Comparison of ENCODE assay signal across 12 cellular contexts in the genomic region with DNA sequence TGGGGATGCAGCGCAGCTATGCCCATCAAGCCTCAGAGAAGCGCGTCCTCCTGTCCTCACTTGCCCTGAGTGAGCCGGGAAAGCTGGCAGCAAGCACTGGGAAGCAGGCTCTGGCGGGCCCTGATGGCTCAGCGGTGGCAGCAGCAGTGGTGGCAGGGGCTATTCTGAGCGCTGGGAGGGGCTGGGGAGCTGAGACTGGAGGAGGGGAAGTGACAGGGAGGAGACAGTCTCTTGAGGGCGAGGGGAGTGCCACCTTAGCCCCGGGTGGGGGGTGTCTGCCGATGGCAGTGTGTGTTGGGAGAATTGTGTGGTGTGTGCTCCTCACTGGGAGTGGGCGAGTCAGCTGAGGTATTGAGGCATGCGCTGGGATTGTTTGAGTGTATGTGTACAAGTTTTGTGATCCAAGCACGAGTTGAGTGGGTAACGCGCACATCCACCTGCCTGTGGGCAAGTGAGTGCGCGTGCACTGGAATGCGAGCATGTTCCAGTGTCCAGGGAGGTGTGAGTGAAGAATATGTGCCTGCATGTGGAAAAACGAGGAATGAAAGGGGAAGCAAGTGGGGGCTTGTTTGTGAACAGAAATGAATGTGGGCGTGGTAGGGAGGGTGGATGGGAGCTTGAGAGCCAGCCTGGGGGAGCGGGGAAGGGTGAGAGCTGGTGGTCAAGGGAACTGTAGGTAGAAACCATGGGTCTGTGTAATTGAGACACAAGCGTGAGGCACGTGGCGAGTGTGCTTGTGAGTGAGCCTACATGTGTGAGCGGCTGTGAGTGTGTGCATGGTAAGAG. TPM values are rescaled to one million over a fixed set of nuclear protein-coding genes. Genes with fewer than 3 reads are reported as not detected.
DNase-seq lines count a peak whose midpoint lies in the region; ATAC-seq, FAIRE-seq and TF ChIP-seq lines count a peak whose summit lies in the region.
"Had no signal": no experiment of that assay in that cellular context is flagged by ENCODE, and none has a peak within 500 bp of the region (broad histone marks: within the 10 kb centered on the region; RNA-seq: fewer than 3 reads in every experiment).

No MANE protein-coding gene starts in this region.

- H3K36me3 Mint-ChIP-seq in chondrocyte (ENCODE audit: low read depth): no peaks in the 10 kb centered on the region
- no peaks in the 10 kb centered on the region for H3K36me3 Mint-ChIP-seq in activated CD8-positive, alpha-beta T cell treated with anti-CD3 and anti-CD28 coated beads for 36 hours (ENCODE audit: low read depth)

- H3K4me1 Mint-ChIP-seq in chondrocyte (ENCODE audit: low read depth): peaks cover 43% of the 10 kb centered on the region
- no peaks in the 10 kb centered on the region for H3K4me1 Mint-ChIP-seq in activated CD8-positive, alpha-beta T cell treated with anti-CD3 and anti-CD28 coated beads for 36 hours (ENCODE audit: low read depth)

- CTCF ChIA-PET in activated CD8-positive, alpha-beta T cell treated with anti-CD3 and anti-CD28 coated beads for 36 hours (lab: Charles Lee): no interaction called here

- no peaks in the 10 kb centered on the region for H3K36me3 ChIP-seq in BLaER1
- H3K36me3 ChIP-seq in mucosa of descending colon (ENCODE audit: low read depth): no peaks in the 10 kb centered on the region
- no peaks in the 10 kb centered on the region for H3K36me3 ChIP-seq in esophagus squamous epithelium
- H3K36me3 ChIP-seq in tibial nerve: no peaks in the 10 kb centered on the region
- H3K36me3 ChIP-seq: colonic mucosa had no signal

- no peak for TF ChIP-seq EP300 in tibial nerve (IDR thresholded peaks at IDR 0.05)

- TF ChIP-seq CTCF in chondrocyte (IDR thresholded peaks at IDR 0.05) (no peak), mucosa of descending colon (IDR thresholded peaks at IDR 0.05) (no peak), esophagus squamous epithelium (IDR thresholded peaks at IDR 0.05) (no peak), tibial nerve (IDR thresholded peaks at IDR 0.05) (no peak)
- TF ChIP-seq CTCF in activated CD8-positive, alpha-beta T cell treated with anti-CD3 and anti-CD28 coated beads for 36 hours (IDR thresholded peaks at IDR 0.05): no peak

- peak overlapping the region; percentile 78 for H3K27ac Mint-ChIP-seq in chondrocyte (ENCODE audit: unreplicated experiment)
- H3K27ac Mint-ChIP-seq in activated CD8-positive, alpha-beta T cell treated with anti-CD3 and anti-CD28 coated beads for 36 hours: no peak overlapping the region

- TF ChIP-seq POLR2A in esophagus squamous epithelium (IDR thresholded peaks at IDR 0.05) (no peak), tibial nerve (IDR thresholded peaks at IDR 0.05) (no peak)

- no peaks in the 10 kb centered on the region for H3K27me3 Mint-ChIP-seq in chondrocyte (ENCODE audit: low read depth)
- peaks cover 16% of the 10 kb centered on the region for H3K27me3 Mint-ChIP-seq in activated CD8-positive, alpha-beta T cell treated with anti-CD3 and anti-CD28 coated beads for 36 hours

- POLR2A ChIA-PET in activated CD8-positive, alpha-beta T cell treated with anti-CD3 and anti-CD28 coated beads for 36 hours (lab: Charles Lee): no interaction called here

- DNase-seq in HTR-8/SVneo (ENCODE audit: insufficient read length, low spot score) (no peak), chondrocyte (ENCODE audit: low spot score) (peak; percentile 81), mucosa of descending colon (peak in 2 of 3 donors; percentile 31 to 52), esophagus squamous epithelium (lab: John Stamatoyannopoulos, UW) (no peak), tibial nerve (ENCODE audit: low spot score in 2 of 2) (no peak), NCI-H146 (lab: John Stamatoyannopoulos, UW) (no peak)
- no peak for DNase-seq in activated CD8-positive, alpha-beta T cell treated with anti-CD3 and anti-CD28 coated beads for 36 hours
- DNase-seq: COR-L47; KG1; stimulated activated naive CD4-positive, alpha-beta T cell treated with Interleukin-2 at 50 U/mL for 16 hours had no signal

- H3K9me3 ChIP-seq in BLaER1 (no peaks in the 10 kb centered on the region), mucosa of descending colon (no peaks in the 10 kb centered on the region), esophagus squamous epithelium (no peaks in the 10 kb centered on the region), tibial nerve (no peaks in the 10 kb centered on the region)
- H3K9me3 ChIP-seq: colonic mucosa had no signal

- 44 to 50% methylated on average over 17 to 19 of the region's 25 CpGs for WGBS in esophagus squamous epithelium, 2 donors
- 58 to 61% methylated on average over 25 of the region's 25 CpGs for WGBS in tibial nerve, 2 donors

- H4K20me1 ChIP-seq in BLaER1: peaks cover 7% of the 10 kb centered on the region; the same call in 1 of the 2 replicates

- peak; percentile 74 for FAIRE-seq in HTR-8/SVneo (lab: Jason Lieb, UNC)

- H3K27ac ChIP-seq in BLaER1: peak overlapping the region; percentile 53
- no peak overlapping the region for H3K27ac ChIP-seq in esophagus squamous epithelium
- no peak overlapping the region for H3K27ac ChIP-seq in tibial nerve
- H3K27ac ChIP-seq: colonic mucosa had no signal

- H3K9me3 Mint-ChIP-seq in chondrocyte (ENCODE audit: low read depth): no peaks in the 10 kb centered on the region
- H3K9me3 Mint-ChIP-seq in activated CD8-positive, alpha-beta T cell treated with anti-CD3 and anti-CD28 coated beads for 36 hours: no peaks in the 10 kb centered on the region

- H3K27me3 ChIP-seq in BLaER1 (peaks cover 20% of the 10 kb centered on the region), esophagus squamous epithelium (peaks cover 0 to 19% (median 3%) of the 10 kb centered on the region in 4 donors), tibial nerve (peaks cover 0 to 20% of the 10 kb centered on the region in 2 donors)

- H3K4me3 Mint-ChIP-seq in chondrocyte (ENCODE audit: unreplicated experiment): no peak overlapping the region
- no peak overlapping the region for H3K4me3 Mint-ChIP-seq in activated CD8-positive, alpha-beta T cell treated with anti-CD3 and anti-CD28 coated beads for 36 hours

- intact Hi-C loops in mucosa of descending colon (cut with DNase I, micrococcal nuclease) (no loop called here), esophagus squamous epithelium (cut with DNase I) (no loop called here)
- intact Hi-C loops in activated CD8-positive, alpha-beta T cell treated with anti-CD3 and anti-CD28 coated beads for 36 hours (cut with micrococcal nuclease): no loop called here

- H3K4me1 ChIP-seq in BLaER1: peaks cover 70% of the 10 kb centered on the region
- H3K4me1 ChIP-seq in mucosa of descending colon (ENCODE audit: low read depth): peaks cover 39% of the 10 kb centered on the region
- peaks cover 13 to 51% (median 21%) of the 10 kb centered on the region in 3 donors for H3K4me1 ChIP-seq in esophagus squamous epithelium
- H3K4me1 ChIP-seq in tibial nerve: peaks cover 0 to 45% (median 12%) of the 10 kb centered on the region in 4 donors

- H3K4me2 ChIP-seq in BLaER1: peak overlapping the region; percentile 81

- peak overlapping the region; percentile 30; the same call in 1 of the 2 replicates for H3K4me3 ChIP-seq in BLaER1
- H3K4me3 ChIP-seq in mucosa of descending colon: no peak overlapping the region
- H3K4me3 ChIP-seq in esophagus squamous epithelium: no peak overlapping the region
- H3K4me3 ChIP-seq in tibial nerve: no peak overlapping the region
- H3K4me3 ChIP-seq: colonic mucosa had no signal

- peak overlapping the region; percentile 66; the same call in 1 of the 2 replicates for H3K9ac ChIP-seq in BLaER1

- ATAC-seq in mucosa of descending colon: no peak
- no peak for ATAC-seq in activated CD8-positive, alpha-beta T cell treated with anti-CD3 and anti-CD28 coated beads for 36 hours

RNA-seq across cellular contexts. Expression of a gene that starts 2.9 kb away (rescaled TPM):
- total RNA-seq in chondrocyte (1.1 to 3.2 TPM (median 1.7 TPM) in 3 replicates), mucosa of descending colon (1 to 10 TPM in 1 of 3 donors, under 1 TPM in 2; 0.65 to 2.0 (median 0.72) TPM), esophagus squamous epithelium (under 1 TPM in 3 of 4 donors, not detected in 1; 0.18 to 0.53 (median 0.38) TPM), tibial nerve (1 to 10 TPM in 2 of 4 donors, under 1 TPM in 2; 0.44 to 4.4 (median 1.7) TPM)
- under 1 TPM; 0.49 to 0.68 TPM for total RNA-seq in activated CD8-positive, alpha-beta T cell treated with anti-CD3 and anti-CD28 coated beads for 36 hours

Comparison
In these comparisons a context has a peak if more than half of its experiments do, and no peak if none do; other contexts are left out.
1. DNase-seq: peak in chondrocyte (single experiment) and mucosa of descending colon (2 of 3); none in HTR-8/SVneo (single experiment), esophagus squamous epithelium (single experiment), tibial nerve (0 of 2), NCI-H146 (single experiment) and activated CD8-positive, alpha-beta T cell treated with anti-CD3 and anti-CD28 coated beads for 36 hours (single experiment).